In genomic region chr15:75625542-75626347, GRCh38 we compare ENCODE assay signal across 8 cellular contexts. TPM values are rescaled to one million over a fixed set of nuclear protein-coding genes. Genes with fewer than 3 reads are reported as not detected.
DNase-seq lines count a peak whose midpoint lies in the region; ATAC-seq and TF ChIP-seq lines count a peak whose summit lies in the region.

TSS of gene SNUPN (minus strand) at chr15:75625725. CDS start at chr15:75621051, 4,674 bp downstream.

- intact Hi-C loops in Caco-2 (cut with micrococcal nuclease; ENCODE audit: unreplicated experiment): loop anchor here (1.0 kb wide), 2 partner anchors 15 to 257 kb away; partner anchors contain the start of genes IMP3 and MAN2C1

- peak within 1 kb of the TSS; percentile 85 for H3K4me3 ChIP-seq in Caco-2 (ENCODE audit: low read depth, low read length)

- DNase-seq in Caco-2 (peak; percentile 84 to 88), HuH-7 (ENCODE audit: low spot score) (peak; percentile 95), OCI-M2 (lab: John Stamatoyannopoulos, UW; ENCODE audit: unreplicated experiment) (peak; percentile 55), activated T-cell treated with anti-CD3 and anti-CD28 coated beads for 24 hours (ENCODE audit: low read depth) (peak; percentile 91), epidermal melanocyte (ENCODE audit: insufficient read length, low spot score) (peak; percentile 95), middle frontal gyrus (ENCODE audit: extremely low spot score, low spot score) (peak; percentile 67)
- DNase-seq in stimulated activated CD8-positive, alpha-beta memory T cell treated with anti-CD3 and anti-CD28 coated beads, Interleukin-2, amount 100 ng/mL, for 48 hours (ENCODE audit: low read depth in 2 of 2): peak; percentile 90 to 92

- H3K4me1 ChIP-seq in Caco-2: 0 out of 2 replicates have a peak, but pooled peaks cover 7% of the 10 kb centered on the region

- no peak for TF ChIP-seq CTCF in Caco-2 (IDR thresholded peaks at IDR 0.05; ENCODE audit: insufficient read depth in 1 of 2, low read depth in 1 of 2, low read length in 1 of 2, severe bottlenecking in 1 of 2, unreplicated experiment in 1 of 2)

- ATAC-seq in GM21423 (IDR thresholded peaks at IDR 0.05; ENCODE audit: unreplicated experiment): peak; percentile 76

- H3K4me3 Mint-ChIP-seq in Caco-2 (ENCODE audit: unreplicated experiment): peak within 1 kb of the TSS; percentile 79

- no peaks in the 10 kb centered on the region for H3K27me3 Mint-ChIP-seq in Caco-2 (ENCODE audit: insufficient read depth, unreplicated experiment)

- H3K36me3 ChIP-seq in Caco-2 (ENCODE audit: control insufficient read depth, insufficient read depth, low read length): no peaks in the 10 kb centered on the region

- H3K4me1 Mint-ChIP-seq in Caco-2 (ENCODE audit: low read depth, unreplicated experiment): no peaks in the 10 kb centered on the region

- BruUV-seq in Caco-2 (replicated peaks; lab: Mats Ljungman, UMichigan): TSS peak; percentile 54

- no peaks in the 10 kb centered on the region for H3K9me3 ChIP-seq in Caco-2

- POLR2A ChIA-PET in Caco-2 (lab: Charles Lee): interaction anchor here (0.7 to 1.0 kb wide), 6 partner anchors 13 to 258 kb away, joined by 3 to 14 read pairs (median 5); partner anchors contain the start of genes IMP3, MAN2C1, PTPN9 and SIN3A

- H3K9me3 Mint-ChIP-seq in Caco-2 (ENCODE audit: unreplicated experiment): no peaks in the 10 kb centered on the region

- peak within 1 kb of the TSS; percentile 68 for H3K27ac Mint-ChIP-seq in Caco-2 (ENCODE audit: unreplicated experiment)

- H3K27me3 ChIP-seq in Caco-2 (replicated peaks; ENCODE audit: control insufficient read depth, insufficient read depth, low read length): no peaks in the 10 kb centered on the region

- no peaks in the 10 kb centered on the region for H3K36me3 Mint-ChIP-seq in Caco-2 (ENCODE audit: insufficient read depth, unreplicated experiment)

- CTCF ChIA-PET in Caco-2 (lab: Charles Lee): interaction anchor here (0.6 to 1.1 kb wide), 8 partner anchors 14 to 258 kb away, joined by 3 to 10 read pairs (median 4); partner anchors contain the start of genes IMP3 and PTPN9

RNA-seq across cellular contexts. Expression of gene SNUPN, which starts in this region (rescaled TPM):
- total RNA-seq in Caco-2 (2022): 10.6 and 12.5 TPM in 2 replicates

Comparison
In these comparisons a context has a peak if more than half of its experiments do, and no peak if none do; other contexts are left out.
1. Peak in every context shown above with its lines: DNase-seq, ATAC-seq and H3K4me3 ChIP-seq.